In genomic region chr5:176596069-176596656, GRCh38 we compare ENCODE assay signal across 15 cellular contexts. TPM values are rescaled to one million over a fixed set of nuclear protein-coding genes. Genes with fewer than 3 reads are reported as not detected.
A peak's percentile ranks its signal among the peaks of the same experiment; 100 is the strongest.
DNase-seq lines count a peak whose midpoint lies in the region; ATAC-seq, FAIRE-seq and TF ChIP-seq lines count a peak whose summit lies in the region.
"Had no signal": no experiment of that assay in that cellular context is flagged by ENCODE, and none has a peak within 500 bp of the region (broad histone marks: within the 10 kb centered on the region; RNA-seq: fewer than 3 reads in every experiment).

No MANE protein-coding gene starts in this region.

- intact Hi-C loops in CD8-positive, alpha-beta T cell (cut with DNase I, micrococcal nuclease) = loop anchor here (1.0 to 5.0 kb wide), 5 partner anchors 51 to 864 kb away; partner anchors contain the start of genes CLTB (in 1 of the 2), RNF44 (in 1 of the 2) and TSPAN17 (in 1 of the 2)
- intact Hi-C loops in ascending aorta (cut with DNase I) = no loop called here

- no peak overlapping the region for H3K9ac ChIP-seq in neural progenitor cell

- H3K9me3 Mint-ChIP-seq in CD8-positive, alpha-beta T cell = no peaks in the 10 kb centered on the region
- H3K9me3 Mint-ChIP-seq in neural progenitor cell = no peaks in the 10 kb centered on the region

- peak overlapping the region; percentile 41 for H3K4me3 ChIP-seq in CD8-positive, alpha-beta T cell (ENCODE audit: low read depth, low read length)
- H3K4me3 ChIP-seq in Jurkat, Clone E6-1 (ENCODE audit: low read length) = peak overlapping the region; percentile 9; the same call in 1 of the 2 replicates
- peak overlapping the region; percentile 39 for H3K4me3 ChIP-seq in effector memory CD4-positive, alpha-beta T cell (ENCODE audit: insufficient read depth, low read depth, low read length, poor library complexity, severe bottlenecking)
- H3K4me3 ChIP-seq in neural progenitor cell (no peak overlapping the region), H7 (ENCODE audit: insufficient read depth, low read depth, low read length) (no peak overlapping the region), ascending aorta (peak overlapping the region in 1 of 2 donors; percentile 58)

- no peaks in the 10 kb centered on the region for H3K36me3 Mint-ChIP-seq in CD8-positive, alpha-beta T cell
- H3K36me3 Mint-ChIP-seq in neural progenitor cell = peaks cover 10% of the 10 kb centered on the region

- peak overlapping the region; percentile 35 for H3K4me2 ChIP-seq in neural progenitor cell

- peaks cover 7% of the 10 kb centered on the region for H3K4me1 Mint-ChIP-seq in CD8-positive, alpha-beta T cell (ENCODE audit: low read depth)
- H3K4me1 Mint-ChIP-seq in neural progenitor cell = no peaks in the 10 kb centered on the region

- no peaks in the 10 kb centered on the region for H4K20me1 ChIP-seq in neural progenitor cell (ENCODE audit: low read depth)

- TF ChIP-seq POLR2A in GM12891 (IDR thresholded peaks at IDR 0.05; ENCODE audit: low read depth, low read length) = no peak

- H3F3A ChIP-seq in neural progenitor cell (ENCODE audit: low read depth) = peaks cover 8% of the 10 kb centered on the region

- no peaks in the 10 kb centered on the region for H3K27me3 ChIP-seq in CD8-positive, alpha-beta T cell (ENCODE audit: insufficient read depth, low read length)
- no peaks in the 10 kb centered on the region for H3K27me3 ChIP-seq in effector memory CD4-positive, alpha-beta T cell (replicated peaks; ENCODE audit: control insufficient read depth, insufficient read depth, low read length, poor library complexity, severe bottlenecking)
- H3K27me3 ChIP-seq in neural progenitor cell (peaks cover 24% of the 10 kb centered on the region), H7 (ENCODE audit: control insufficient read depth, insufficient read depth, low read length) (no peaks in the 10 kb centered on the region), ascending aorta (no peaks in the 10 kb centered on the region)
- H3K27me3 ChIP-seq: right lobe of liver had no signal

- no peak for FAIRE-seq in GM12891 (lab: Jason Lieb, UNC)
- FAIRE-seq: D721Med, islet of Langerhans had no signal

- no peak overlapping the region for H3K27ac ChIP-seq in CD8-positive, alpha-beta T cell (ENCODE audit: low read depth, low read length)
- no peak overlapping the region for H3K27ac ChIP-seq in effector memory CD4-positive, alpha-beta T cell (ENCODE audit: insufficient read depth, low read length, poor library complexity, severe bottlenecking)
- no peak overlapping the region for H3K27ac ChIP-seq in neural progenitor cell
- H3K27ac ChIP-seq in ascending aorta = no peak overlapping the region
- H3K27ac ChIP-seq: right lobe of liver had no signal

- no peaks in the 10 kb centered on the region for H3K9me3 ChIP-seq in CD8-positive, alpha-beta T cell (ENCODE audit: low read length)
- H3K9me3 ChIP-seq in effector memory CD4-positive, alpha-beta T cell (ENCODE audit: control insufficient read depth, low read length) = no peaks in the 10 kb centered on the region
- H3K9me3 ChIP-seq in neural progenitor cell (ENCODE audit: low read depth) (no peaks in the 10 kb centered on the region), ascending aorta (no peaks in the 10 kb centered on the region)
- H3K9me3 ChIP-seq: right lobe of liver had no signal

- no peak overlapping the region for H3K27ac Mint-ChIP-seq in CD8-positive, alpha-beta T cell
- H3K27ac Mint-ChIP-seq in neural progenitor cell = peak overlapping the region; percentile 53

- no peak for ATAC-seq in CD8-positive, alpha-beta T cell

- H3K36me3 ChIP-seq in CD8-positive, alpha-beta T cell (ENCODE audit: insufficient read depth, low read length) = no peaks in the 10 kb centered on the region
- no peaks in the 10 kb centered on the region for H3K36me3 ChIP-seq in effector memory CD4-positive, alpha-beta T cell (ENCODE audit: control insufficient read depth, insufficient read depth, low read length)
- H3K36me3 ChIP-seq in neural progenitor cell (no peaks in the 10 kb centered on the region), H7 (replicated peaks; ENCODE audit: control insufficient read depth, insufficient read depth, low read length) (no peaks in the 10 kb centered on the region; the same call in 1 of the 2 replicates), ascending aorta (no peaks in the 10 kb centered on the region)
- H3K36me3 ChIP-seq: right lobe of liver had no signal

- no peak for TF ChIP-seq CTCF in CD8-positive, alpha-beta T cell (IDR thresholded peaks at IDR 0.05)
- TF ChIP-seq CTCF in neural progenitor cell (IDR thresholded peaks at IDR 0.05) = no peak
- TF ChIP-seq CTCF in ascending aorta (IDR thresholded peaks at IDR 0.05) = no peak

- no peak overlapping the region for H2AFZ ChIP-seq in neural progenitor cell (replicated peaks)

- peak overlapping the region; percentile 77 for H3K4me3 Mint-ChIP-seq in CD8-positive, alpha-beta T cell
- no peak overlapping the region for H3K4me3 Mint-ChIP-seq in neural progenitor cell

- no peaks in the 10 kb centered on the region for H3K79me2 ChIP-seq in neural progenitor cell (ENCODE audit: low read depth)

- POLR2A ChIA-PET in CD8-positive, alpha-beta T cell (lab: Charles Lee) = interaction anchor here (1.0 to 2.0 kb wide), 2 partner anchors 60 to 179 kb away, joined by 5 to 8 read pairs; partner anchors contain the start of gene RNF44

- peaks cover 9% of the 10 kb centered on the region for H3K4me1 ChIP-seq in CD8-positive, alpha-beta T cell (ENCODE audit: insufficient read depth, low read length)
- peaks cover 2% of the 10 kb centered on the region for H3K4me1 ChIP-seq in effector memory CD4-positive, alpha-beta T cell (ENCODE audit: control insufficient read depth, insufficient read depth, low read length, poor library complexity, severe bottlenecking)
- H3K4me1 ChIP-seq in neural progenitor cell (no peaks in the 10 kb centered on the region), ascending aorta (peaks cover 0 to 2% of the 10 kb centered on the region in 2 donors)
- H3K4me1 ChIP-seq: right lobe of liver had no signal

- no peaks in the 10 kb centered on the region for H3K27me3 Mint-ChIP-seq in CD8-positive, alpha-beta T cell (ENCODE audit: low read depth)
- H3K27me3 Mint-ChIP-seq in neural progenitor cell (ENCODE audit: insufficient read depth, low read depth) = peaks cover 9% of the 10 kb centered on the region

- no peak for DNase-seq in CD8-positive, alpha-beta T cell
- DNase-seq in Jurkat, Clone E6-1 (ENCODE audit: low read depth, low spot score) = no peak
- no peak for DNase-seq in effector memory CD4-positive, alpha-beta T cell
- DNase-seq in neural progenitor cell (ENCODE audit: low spot score) (no peak), H7 (no peak), ascending aorta (ENCODE audit: low spot score in 2 of 2) (no peak), GM12891 (ENCODE audit: insufficient read length, low spot score) (no peak)
- DNase-seq: foreskin melanocyte, NCI-H1105, SW 1271 had no signal

- CTCF ChIA-PET in CD8-positive, alpha-beta T cell (lab: Charles Lee) = interaction anchor here (0.6 to 2.9 kb wide), 14 partner anchors 9 to 190 kb away, joined by 3 to 14 read pairs (median 3); partner anchors contain the start of gene CLTB

TF ChIP-seq in GM12891, 5 proteins besides CTCF, POLR2A, EP300 and RAD21:
- TF ChIP-seq POLR2AphosphoS5 (IDR thresholded peaks at IDR 0.05; ENCODE audit: low read depth, low read length) (no peak), POU2F2 (IDR thresholded peaks at IDR 0.05; ENCODE audit: low read depth, low read length) (no peak), SPI1 (IDR thresholded peaks at IDR 0.05; ENCODE audit: low read depth, low read length) (no peak), PAX5 (IDR thresholded peaks at IDR 0.05; ENCODE audit: insufficient read depth, low read length, severe bottlenecking) (no peak), TAF1 (IDR thresholded peaks at IDR 0.05; ENCODE audit: low read depth, low read length) (no peak)

RNA-seq across cellular contexts. Expression of gene GPRIN1, which starts 13.8 kb away (rescaled TPM):
- total RNA-seq in CD8-positive, alpha-beta T cell = under 1 TPM; 0.14 to 0.16 TPM
- polyA plus RNA-seq in Jurkat, Clone E6-1 (2012; ENCODE audit: insufficient read depth, insufficient read length) = 8.2 TPM
- total RNA-seq in neural progenitor cell (ENCODE audit: low replicate concordance) = 0.67 and 3.7 TPM in 2 replicates
- total RNA-seq in H7 (2014; rRNA removed; shearing (Covaris generic)) = 6.6 and 14.2 TPM in 2 replicates
- not detected for total RNA-seq in ascending aorta
- 1.7 TPM for polyA plus RNA-seq in GM12891 (2012; ENCODE audit: low read depth, missing spikeins)

RNA-seq across cellular contexts. Expression of gene SNCB, which starts 34.2 kb away (rescaled TPM):
- total RNA-seq in CD8-positive, alpha-beta T cell = not detected
- polyA plus RNA-seq in Jurkat, Clone E6-1 (2012; ENCODE audit: insufficient read depth, insufficient read length) = 3.1 TPM
- 1.1 TPM in 1 of 2 replicates, not detected in the other for total RNA-seq in neural progenitor cell (ENCODE audit: low replicate concordance)
- 4.7 and 7.2 TPM in 2 replicates for total RNA-seq in H7 (2014; rRNA removed; shearing (Covaris generic))
- total RNA-seq in ascending aorta = not detected
- 0.06 TPM for polyA plus RNA-seq in GM12891 (2012; ENCODE audit: low read depth, missing spikeins)
- total RNA-seq: right lobe of liver had no signal

RNA-seq across cellular contexts. Expression of gene EIF4E1B, which starts 34.3 kb away (rescaled TPM):
- not detected for total RNA-seq in CD8-positive, alpha-beta T cell
- polyA plus RNA-seq in Jurkat, Clone E6-1 (2012; ENCODE audit: insufficient read depth, insufficient read length) = not detected
- 0.06 and 0.68 TPM in 2 replicates for total RNA-seq in neural progenitor cell (ENCODE audit: low replicate concordance)
- total RNA-seq in H7 (2014; rRNA removed; shearing (Covaris generic)) = 0.33 and 0.97 TPM in 2 replicates
- total RNA-seq in ascending aorta = not detected
- polyA plus RNA-seq in GM12891 (2012; ENCODE audit: low read depth, missing spikeins) = not detected
- total RNA-seq: dermis blood vessel endothelial cell, NCI-H460, right lobe of liver had no signal

RNA-seq across cellular contexts. Expression of gene CDHR2, which starts 47.0 kb away (rescaled TPM):
- 1 to 10 TPM; 1.2 to 2.2 TPM for total RNA-seq in CD8-positive, alpha-beta T cell
- 0.20 TPM for polyA plus RNA-seq in Jurkat, Clone E6-1 (2012; ENCODE audit: insufficient read depth, insufficient read length)
- total RNA-seq in neural progenitor cell (ENCODE audit: low replicate concordance) (not detected in 2 replicates), ascending aorta (not detected)
- 0.04 and 0.21 TPM in 2 replicates for total RNA-seq in H7 (2014; rRNA removed; shearing (Covaris generic))
- not detected for polyA plus RNA-seq in GM12891 (2012; ENCODE audit: low read depth, missing spikeins)
- total RNA-seq: NCI-H460 had no signal

RNA-seq across cellular contexts. Expression of gene TSPAN17, which starts 51.1 kb away (rescaled TPM):
- total RNA-seq in CD8-positive, alpha-beta T cell = 1 to 10 TPM; 9.5 to 9.8 TPM
- 20.1 TPM for polyA plus RNA-seq in Jurkat, Clone E6-1 (2012; ENCODE audit: insufficient read depth, insufficient read length)
- total RNA-seq in neural progenitor cell (ENCODE audit: low replicate concordance) (25.9 and 51.7 TPM in 2 replicates), ascending aorta (32.7 TPM)
- total RNA-seq in H7 (2014; rRNA removed; shearing (Covaris generic)) = 39.8 and 50.7 TPM in 2 replicates
- polyA plus RNA-seq in GM12891 (2012; ENCODE audit: low read depth, missing spikeins) = 8.9 TPM

Comparison
In these comparisons a context has a peak if more than half of its experiments do, and no peak if none do; other contexts are left out.
1. H3K4me3 ChIP-seq: peak in CD8-positive, alpha-beta T cell (single experiment), Jurkat, Clone E6-1 (single experiment) and effector memory CD4-positive, alpha-beta T cell (single experiment); none in neural progenitor cell (single experiment) and H7 (single experiment).